Comparison of ENCODE assay signal across 31 cellular contexts in the genomic region with DNA sequence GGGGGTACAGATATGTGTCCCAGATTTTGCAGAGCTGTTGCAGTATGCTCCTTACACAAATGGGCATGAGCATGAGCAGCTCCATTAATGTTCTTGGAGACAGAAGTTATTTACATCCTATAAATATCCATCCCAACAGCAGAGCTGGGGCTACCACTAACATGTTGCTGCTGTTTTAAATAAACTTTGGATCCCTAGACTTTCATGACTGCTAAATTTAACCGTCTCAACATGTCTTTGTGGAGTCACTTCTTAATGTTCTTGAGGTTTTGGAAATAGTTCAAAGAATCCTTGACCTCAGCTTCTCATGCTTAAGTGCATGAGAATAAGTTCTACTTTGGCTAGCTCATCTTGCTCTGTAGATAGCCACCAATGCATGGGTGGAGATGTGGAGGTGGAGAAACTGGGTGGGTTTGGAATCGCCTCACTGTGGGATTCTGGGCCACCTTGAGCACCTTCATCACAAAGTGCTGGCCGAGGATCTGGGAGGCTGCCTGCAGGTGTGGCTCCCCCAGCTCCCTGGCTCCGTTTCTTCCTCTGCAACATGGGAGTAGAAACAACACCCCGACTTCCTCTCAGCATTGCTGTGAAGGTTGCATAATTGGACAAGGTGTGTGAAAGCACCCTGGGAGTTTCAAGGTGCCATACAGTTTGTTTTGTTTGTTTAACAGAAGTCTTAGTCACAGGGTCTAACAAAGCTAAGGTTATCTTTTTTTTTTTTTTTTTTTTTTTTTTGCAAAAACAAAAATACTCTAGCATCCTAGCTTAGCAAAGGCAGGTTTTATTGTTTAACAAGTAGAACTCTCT.
A peak's percentile ranks its signal among the peaks of the same experiment; 100 is the strongest.
DNase-seq lines count a peak whose midpoint lies in the region; ATAC-seq and TF ChIP-seq lines count a peak whose summit lies in the region.
"Had no signal": no experiment of that assay in that cellular context is flagged by ENCODE, and none has a peak within 500 bp of the region (broad histone marks: within the 10 kb centered on the region; RNA-seq: fewer than 3 reads in every experiment).

No MANE protein-coding gene starts in this region.

- DNase-seq in BE2C (peak; percentile 99), body of pancreas (peak in 3 of 4 donors; percentile 15 to 42 (median 29)), islet precursor cell (peak; percentile 20), osteocyte (ENCODE audit: extremely low spot score, unreplicated experiment) (peak; percentile 62), NOMO-1 treated with DMSO at 0.1 percent for 48 hours (lab: John Stamatoyannopoulos, UW; ENCODE audit: unreplicated experiment) (no peak), NCI-H2171 treated with DMSO at 0.1 percent for 48 hours (lab: John Stamatoyannopoulos, UW) (no peak), mesenchymal stem cell (no peak), CD1c-positive myeloid dendritic cell (ENCODE audit: extremely low spot score) (no peak)
- DNase-seq: CD4-positive, alpha-beta memory T cell; COR-L47; DMS53; EL; GDM1; GOT3; HCEC 1CT; NCI-H1092; NCI-H1417 treated with DMSO at 0.1 percent for 48 hours; NCI-H1694 treated with DMSO at 0.1 percent for 48 hours; NCI-H2081 treated with DMSO at 0.1 percent for 48 hours; NCI-H2171; NCI-H446; NCI-H524 treated with DMSO at 0.1 percent for 48 hours; NCI-H774; PC-9; SJCRH30 had no signal

- H3K23ac ChIP-seq in mesenchymal stem cell (ENCODE audit: low read length in 2 of 2): no peak overlapping the region

- H3K27ac ChIP-seq in body of pancreas (no peak overlapping the region), mesenchymal stem cell (ENCODE audit: low read length, poor library complexity, severe bottlenecking) (no peak overlapping the region)
- H3K27ac ChIP-seq: BLaER1 treated with 17β-estradiol and CSF1 and Interleukin-3, amounts not matched to agents 10 nM and 100 nM; HL-60; PC-9; SJCRH30 had no signal

- H3K9me3 Mint-ChIP-seq in osteocyte (ENCODE audit: unreplicated experiment): peaks cover 8% of the 10 kb centered on the region
- H3K9me3 Mint-ChIP-seq: IgD-negative memory B cell had no signal

- H3K4me3 ChIP-seq in BE2C (ENCODE audit: low read depth, low read length) (no peak overlapping the region), body of pancreas (no peak overlapping the region), mesenchymal stem cell (ENCODE audit: insufficient read depth in 1 of 2, low read depth in 1 of 2, low read length in 2 of 2) (no peak overlapping the region)
- H3K4me3 ChIP-seq: BLaER1 treated with 17β-estradiol and CSF1 and Interleukin-3, amounts not matched to agents 10 nM and 100 nM; GM12878; PC-9; SJCRH30 had no signal

- H3K4me1 ChIP-seq in BE2C (peaks cover 14% of the 10 kb centered on the region), body of pancreas (peaks cover 5% of the 10 kb centered on the region), mesenchymal stem cell (ENCODE audit: control insufficient read depth, insufficient read depth, low read depth, low read length) (no peaks in the 10 kb centered on the region)
- H3K4me1 ChIP-seq: BLaER1 treated with 17β-estradiol and CSF1 and Interleukin-3, amounts not matched to agents 10 nM and 100 nM had no signal

- no peak overlapping the region for H3K27ac Mint-ChIP-seq in osteocyte (ENCODE audit: unreplicated experiment)
- H3K27ac Mint-ChIP-seq: CD4-positive, alpha-beta memory T cell; IgD-negative memory B cell had no signal

- intact Hi-C loops in body of pancreas (cut with DNase I): no loop called here

- no peaks in the 10 kb centered on the region for H3K36me3 Mint-ChIP-seq in osteocyte (ENCODE audit: unreplicated experiment)
- H3K36me3 Mint-ChIP-seq: CD4-positive, alpha-beta memory T cell; IgD-negative memory B cell had no signal

- H3K4me1 Mint-ChIP-seq in osteocyte (ENCODE audit: unreplicated experiment): no peaks in the 10 kb centered on the region
- H3K4me1 Mint-ChIP-seq: CD4-positive, alpha-beta memory T cell had no signal

- 52% methylated on average over 4 to 5 of the region's 5 CpGs for WGBS in body of pancreas, 2 donors
- 76% methylated on average over 5 of the region's 5 CpGs for WGBS in mesenchymal stem cell

- H2BK5ac ChIP-seq in mesenchymal stem cell (ENCODE audit: low read depth, low read length, poor library complexity, severe bottlenecking): no peak overlapping the region

- no peak overlapping the region for H2BK120ac ChIP-seq in mesenchymal stem cell (ENCODE audit: low read depth, low read length)

- H4K91ac ChIP-seq in mesenchymal stem cell (ENCODE audit: low read length): no peak overlapping the region

- H3K18ac ChIP-seq in mesenchymal stem cell (ENCODE audit: low read depth in 1 of 2, low read length in 2 of 2): no peak overlapping the region

- no peak overlapping the region for H4K8ac ChIP-seq in mesenchymal stem cell (ENCODE audit: low read length)

- no peak for ATAC-seq in body of pancreas
- ATAC-seq: GM12878, Right ventricle myocardium inferior, SK-N-SH treated with all-trans-retinoic acid at 6 μM for 48 hours had no signal

- peaks cover 3% of the 10 kb centered on the region; the same call in 1 of the 2 replicates for H3K9me3 ChIP-seq in BE2C
- H3K9me3 ChIP-seq in body of pancreas: no peaks in the 10 kb centered on the region
- H3K9me3 ChIP-seq in mesenchymal stem cell (ENCODE audit: control insufficient read depth, low read length): no peaks in the 10 kb centered on the region
- H3K9me3 ChIP-seq: BLaER1 treated with 17β-estradiol and CSF1 and Interleukin-3, amounts not matched to agents 10 nM and 100 nM; SJCRH30 had no signal

- no peak overlapping the region for H3K9ac ChIP-seq in mesenchymal stem cell (ENCODE audit: low read length)
- H3K9ac ChIP-seq: BLaER1 treated with 17β-estradiol and CSF1 and Interleukin-3, amounts not matched to agents 10 nM and 100 nM had no signal

- H3K4ac ChIP-seq in mesenchymal stem cell (ENCODE audit: low read depth in 1 of 2, low read length in 2 of 2): no peak overlapping the region

- no peak overlapping the region for H3K4me2 ChIP-seq in mesenchymal stem cell (ENCODE audit: low read length, poor library complexity, severe bottlenecking)
- H3K4me2 ChIP-seq: BLaER1 treated with 17β-estradiol and CSF1 and Interleukin-3, amounts not matched to agents 10 nM and 100 nM; PC-9 had no signal

- H2BK15ac ChIP-seq in mesenchymal stem cell (ENCODE audit: low read depth, poor library complexity, severe bottlenecking): no peak overlapping the region

- H3K27me3 Mint-ChIP-seq in osteocyte (ENCODE audit: unreplicated experiment): no peaks in the 10 kb centered on the region
- H3K27me3 Mint-ChIP-seq: CD4-positive, alpha-beta memory T cell had no signal

- no peaks in the 10 kb centered on the region for H3K27me3 ChIP-seq in BE2C
- no peaks in the 10 kb centered on the region for H3K27me3 ChIP-seq in body of pancreas
- H3K27me3 ChIP-seq in mesenchymal stem cell (ENCODE audit: control insufficient read depth in 1 of 2, insufficient read depth in 1 of 2, low read length in 2 of 2): peaks cover 0 to 5% of the 10 kb centered on the region in 2 experiments
- H3K27me3 ChIP-seq: BLaER1 treated with 17β-estradiol and CSF1 and Interleukin-3, amounts not matched to agents 10 nM and 100 nM; SJCRH30 had no signal

- H3K14ac ChIP-seq in mesenchymal stem cell (ENCODE audit: low read length in 2 of 2): no peak overlapping the region

- no peak overlapping the region for H2AK5ac ChIP-seq in mesenchymal stem cell (ENCODE audit: low read length, severe bottlenecking)

- H3K4me3 Mint-ChIP-seq in osteocyte (ENCODE audit: unreplicated experiment): no peak overlapping the region
- H3K4me3 Mint-ChIP-seq: CD4-positive, alpha-beta memory T cell; IgD-negative memory B cell had no signal

- no peak for TF ChIP-seq CTCF in BE2C (IDR thresholded peaks at IDR 0.05; ENCODE audit: low read depth, low read length)
- no peak for TF ChIP-seq CTCF in body of pancreas (IDR thresholded peaks at IDR 0.05)
- TF ChIP-seq CTCF in osteocyte (IDR thresholded peaks at IDR 0.05): no peak

- no peak for TF ChIP-seq POLR2A in body of pancreas (IDR thresholded peaks at IDR 0.05)

- H2AFZ ChIP-seq in mesenchymal stem cell (ENCODE audit: low read depth, low read length): no peak overlapping the region
- H2AFZ ChIP-seq: PC-9 had no signal

- H3K36me3 ChIP-seq in BE2C: no peaks in the 10 kb centered on the region
- no peaks in the 10 kb centered on the region for H3K36me3 ChIP-seq in body of pancreas (replicated peaks in 1 of 2; ENCODE audit: insufficient read depth in 1 of 2, low read depth in 2 of 2)
- no peaks in the 10 kb centered on the region for H3K36me3 ChIP-seq in mesenchymal stem cell (ENCODE audit: control insufficient read depth in 1 of 2, insufficient read depth in 2 of 2, low read depth in 1 of 2, low read length in 2 of 2)
- H3K36me3 ChIP-seq: BLaER1 treated with 17β-estradiol and CSF1 and Interleukin-3, amounts not matched to agents 10 nM and 100 nM; SJCRH30 had no signal

- H2BK12ac ChIP-seq in mesenchymal stem cell (ENCODE audit: low read length in 2 of 2): no peak overlapping the region

- H3K79me1 ChIP-seq in mesenchymal stem cell (replicated peaks; ENCODE audit: low read length, poor library complexity, severe bottlenecking): no peaks in the 10 kb centered on the region

Comparison
In these comparisons a context has a peak if more than half of its experiments do, and no peak if none do; other contexts are left out.
1. DNase-seq: peak in BE2C (single experiment), body of pancreas (3 of 4), islet precursor cell (single experiment) and osteocyte (single experiment); none in NOMO-1 treated with DMSO at 0.1 percent for 48 hours (single experiment), NCI-H2171 treated with DMSO at 0.1 percent for 48 hours (single experiment), mesenchymal stem cell (single experiment) and CD1c-positive myeloid dendritic cell (single experiment).